8 cellular contexts compared by ENCODE assay signal in the genomic region with DNA sequence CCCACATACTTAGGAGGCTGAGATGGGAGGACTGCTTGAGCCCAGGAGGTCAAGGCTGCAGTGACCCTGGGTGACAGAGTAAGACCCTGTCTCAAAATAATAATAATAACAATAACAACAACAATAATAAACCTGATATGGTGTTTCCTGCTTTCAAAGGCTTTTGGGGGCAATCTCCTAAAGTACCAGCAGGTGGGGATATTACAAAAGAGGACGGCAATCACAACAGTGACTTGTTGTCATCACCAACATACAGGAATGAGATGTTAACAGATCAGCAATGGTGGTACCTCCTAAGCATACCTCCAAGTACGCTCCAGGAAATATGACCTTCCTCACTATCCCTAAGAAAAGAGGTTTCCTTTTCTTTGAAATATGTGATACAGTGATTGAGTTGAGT.
DNase-seq lines count a peak whose midpoint lies in the region; ATAC-seq and TF ChIP-seq lines count a peak whose summit lies in the region.

No MANE protein-coding gene starts in this region.

- intact Hi-C loops in upper lobe of right lung (cut with DNase I): no loop called here

- TF ChIP-seq CTCF in upper lobe of right lung (IDR thresholded peaks at IDR 0.05): peak; percentile 51

- in situ Hi-C loops in SK-MEL-5 (cut with HindIII; ENCODE audit: low pct_unique_long_range_greater_than_20kb, low sequenced_read_pairs): no loop called here

- H3K9me3 ChIP-seq in upper lobe of right lung: no peaks in the 10 kb centered on the region

- no peaks in the 10 kb centered on the region for H3K4me1 ChIP-seq in upper lobe of right lung

- peak; percentile 76 for DNase-seq in DMS53 (lab: John Stamatoyannopoulos, UW)
- DNase-seq in SK-MEL-5 (ENCODE audit: low read depth, low spot score): peak; percentile 67
- peak; percentile 6 for DNase-seq in globus pallidus (ENCODE audit: low spot score)
- no peak for DNase-seq in upper lobe of right lung
- DNase-seq in activated CD8-positive, alpha-beta memory T cell treated with anti-CD3 and anti-CD28 coated beads, Interleukin-2, amount 50 U/mL, for 48 hours: no peak
- no peak for DNase-seq in putamen (ENCODE audit: low spot score)

- no peaks in the 10 kb centered on the region for H3K36me3 ChIP-seq in upper lobe of right lung

- no peak overlapping the region for H3K27ac ChIP-seq in upper lobe of right lung

- H3K4me3 ChIP-seq in upper lobe of right lung: no peak overlapping the region

- H3K27me3 ChIP-seq in upper lobe of right lung: no peaks in the 10 kb centered on the region

- peak; percentile 86 for ATAC-seq in GM19372 (IDR thresholded peaks at IDR 0.05; ENCODE audit: low read depth, unreplicated experiment)
- peak; percentile 89 for ATAC-seq in HG03442 (IDR thresholded peaks at IDR 0.05; ENCODE audit: unreplicated experiment)
- ATAC-seq in upper lobe of right lung: no peak

Comparison
In these comparisons a context has a peak if more than half of its experiments do, and no peak if none do; other contexts are left out.
1. DNase-seq: peak in DMS53 (single experiment), SK-MEL-5 (single experiment) and globus pallidus (single experiment); none in upper lobe of right lung (single experiment), activated CD8-positive, alpha-beta memory T cell treated with anti-CD3 and anti-CD28 coated beads, Interleukin-2, amount 50 U/mL, for 48 hours (single experiment) and putamen (single experiment).